1 cellular context compared by ENCODE assay signal in the genomic region with DNA sequence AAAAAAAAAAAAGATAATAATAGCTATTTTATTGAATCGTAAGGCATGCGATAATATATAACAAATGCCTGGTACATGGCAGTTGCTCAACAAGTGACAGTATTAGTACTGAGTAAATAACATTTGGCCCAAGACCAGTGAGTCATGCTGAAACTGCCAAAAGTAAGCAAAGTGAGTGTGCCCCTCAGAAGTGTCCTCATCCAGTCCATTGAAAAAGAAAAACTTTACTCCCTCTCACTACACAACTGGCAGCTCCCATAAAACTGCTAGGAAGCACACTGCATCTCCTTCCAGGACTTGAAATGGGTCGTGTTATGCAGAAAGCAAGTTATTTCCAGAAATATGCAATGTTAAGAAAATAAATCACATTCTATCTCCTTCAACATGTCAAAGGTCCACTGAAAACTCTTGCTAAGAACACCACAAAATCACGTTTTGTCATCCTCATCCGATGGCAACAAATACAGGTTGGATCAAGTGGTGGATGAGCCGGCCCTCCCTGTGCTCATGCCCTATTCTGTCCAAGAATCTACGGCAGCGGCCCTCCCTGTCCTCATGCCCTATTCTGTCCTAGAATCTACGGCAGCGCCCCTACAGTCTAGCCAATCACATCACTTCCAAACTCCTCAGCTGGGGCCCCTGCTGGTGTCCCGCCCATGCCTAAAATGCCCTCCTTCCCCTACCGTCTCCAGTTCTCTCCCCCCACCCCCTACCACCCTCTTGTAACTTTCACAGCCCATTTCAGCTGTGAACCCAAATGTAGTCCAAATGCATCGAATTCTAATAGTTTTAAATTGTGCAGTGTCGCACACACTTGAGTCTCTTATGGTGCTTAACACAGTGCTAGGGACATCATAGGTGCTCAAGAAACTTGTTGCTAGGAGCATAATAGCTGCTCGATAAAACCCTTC.
TF ChIP-seq lines count a peak whose summit lies in the region.

No MANE protein-coding gene starts in this region.

TF ChIP-seq in HepG2, 621 proteins besides CTCF, POLR2A, EP300 and RAD21 (continued from another document):
- TF ChIP-seq, protein P1, sequence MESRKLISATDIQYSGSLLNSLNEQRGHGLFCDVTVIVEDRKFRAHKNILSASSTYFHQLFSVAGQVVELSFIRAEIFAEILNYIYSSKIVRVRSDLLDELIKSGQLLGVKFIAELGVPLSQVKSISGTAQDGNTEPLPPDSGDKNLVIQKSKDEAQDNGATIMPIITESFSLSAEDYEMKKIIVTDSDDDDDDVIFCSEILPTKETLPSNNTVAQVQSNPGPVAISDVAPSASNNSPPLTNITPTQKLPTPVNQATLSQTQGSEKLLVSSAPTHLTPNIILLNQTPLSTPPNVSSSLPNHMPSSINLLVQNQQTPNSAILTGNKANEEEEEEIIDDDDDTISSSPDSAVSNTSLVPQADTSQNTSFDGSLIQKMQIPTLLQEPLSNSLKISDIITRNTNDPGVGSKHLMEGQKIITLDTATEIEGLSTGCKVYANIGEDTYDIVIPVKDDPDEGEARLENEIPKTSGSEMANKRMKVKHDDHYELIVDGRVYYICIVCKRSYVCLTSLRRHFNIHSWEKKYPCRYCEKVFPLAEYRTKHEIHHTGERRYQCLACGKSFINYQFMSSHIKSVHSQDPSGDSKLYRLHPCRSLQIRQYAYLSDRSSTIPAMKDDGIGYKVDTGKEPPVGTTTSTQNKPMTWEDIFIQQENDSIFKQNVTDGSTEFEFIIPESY (CRISPR knock-in tag; IDR thresholded peaks at IDR 0.05) = 0 out of 2 replicates have a peak, but pooled peaks have one; percentile 21
- TF ChIP-seq, protein P2, sequence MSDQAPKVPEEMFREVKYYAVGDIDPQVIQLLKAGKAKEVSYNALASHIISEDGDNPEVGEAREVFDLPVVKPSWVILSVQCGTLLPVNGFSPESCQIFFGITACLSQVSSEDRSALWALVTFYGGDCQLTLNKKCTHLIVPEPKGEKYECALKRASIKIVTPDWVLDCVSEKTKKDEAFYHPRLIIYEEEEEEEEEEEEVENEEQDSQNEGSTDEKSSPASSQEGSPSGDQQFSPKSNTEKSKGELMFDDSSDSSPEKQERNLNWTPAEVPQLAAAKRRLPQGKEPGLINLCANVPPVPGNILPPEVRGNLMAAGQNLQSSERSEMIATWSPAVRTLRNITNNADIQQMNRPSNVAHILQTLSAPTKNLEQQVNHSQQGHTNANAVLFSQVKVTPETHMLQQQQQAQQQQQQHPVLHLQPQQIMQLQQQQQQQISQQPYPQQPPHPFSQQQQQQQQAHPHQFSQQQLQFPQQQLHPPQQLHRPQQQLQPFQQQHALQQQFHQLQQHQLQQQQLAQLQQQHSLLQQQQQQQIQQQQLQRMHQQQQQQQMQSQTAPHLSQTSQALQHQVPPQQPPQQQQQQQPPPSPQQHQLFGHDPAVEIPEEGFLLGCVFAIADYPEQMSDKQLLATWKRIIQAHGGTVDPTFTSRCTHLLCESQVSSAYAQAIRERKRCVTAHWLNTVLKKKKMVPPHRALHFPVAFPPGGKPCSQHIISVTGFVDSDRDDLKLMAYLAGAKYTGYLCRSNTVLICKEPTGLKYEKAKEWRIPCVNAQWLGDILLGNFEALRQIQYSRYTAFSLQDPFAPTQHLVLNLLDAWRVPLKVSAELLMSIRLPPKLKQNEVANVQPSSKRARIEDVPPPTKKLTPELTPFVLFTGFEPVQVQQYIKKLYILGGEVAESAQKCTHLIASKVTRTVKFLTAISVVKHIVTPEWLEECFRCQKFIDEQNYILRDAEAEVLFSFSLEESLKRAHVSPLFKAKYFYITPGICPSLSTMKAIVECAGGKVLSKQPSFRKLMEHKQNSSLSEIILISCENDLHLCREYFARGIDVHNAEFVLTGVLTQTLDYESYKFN (CRISPR knock-in tag; conservative IDR thresholded peaks at IDR 0.05) = peak; percentile 58
- TF ChIP-seq, protein P3, sequence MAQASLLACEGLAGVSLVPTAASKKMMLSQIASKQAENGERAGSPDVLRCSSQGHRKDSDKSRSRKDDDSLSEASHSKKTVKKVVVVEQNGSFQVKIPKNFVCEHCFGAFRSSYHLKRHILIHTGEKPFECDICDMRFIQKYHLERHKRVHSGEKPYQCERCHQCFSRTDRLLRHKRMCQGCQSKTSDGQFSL (CRISPR knock-in tag; IDR thresholded peaks at IDR 0.05) = no peak
- TF ChIP-seq KMT2A (CRISPR knock-in tag; IDR thresholded peaks at IDR 0.05) (no peak), SRSF9 (IDR thresholded peaks at IDR 0.05; ENCODE audit: borderline replicate concordance, insufficient read depth, low read depth, low read length, poor library complexity, severe bottlenecking) (no peak), FIP1L1 (IDR thresholded peaks at IDR 0.05; ENCODE audit: borderline replicate concordance, insufficient read depth, low read depth, low read length) (no peak), ASH2L (IDR thresholded peaks at IDR 0.05; ENCODE audit: insufficient read length, low read depth, low read length) (peak; percentile 62), HDAC2 (CRISPR knock-in tag; IDR thresholded peaks at IDR 0.05) (peak; percentile 80), ZNF44 (CRISPR knock-in tag; IDR thresholded peaks at IDR 0.05) (no peak), MXI1 (IDR thresholded peaks at IDR 0.05; ENCODE audit: borderline replicate concordance, low read depth, low read length) (peak; percentile 74; the same call in 1 of the 3 replicates), FOSL1 (CRISPR knock-in tag; IDR thresholded peaks at IDR 0.05; ENCODE audit: borderline replicate concordance) (peak; percentile 91), NR2F6 (IDR thresholded peaks at IDR 0.05) (peak; percentile 27; the same call in 1 of the 2 replicates), NR2F6 (CRISPR knock-in tag; IDR thresholded peaks at IDR 0.05) (peak; percentile 60), DMAP1 (CRISPR knock-in tag; IDR thresholded peaks at IDR 0.05) (no peak), BHLHE40 (IDR thresholded peaks at IDR 0.05; ENCODE audit: low read length) (peak; percentile 62), FOXJ3 (CRISPR knock-in tag; IDR thresholded peaks at IDR 0.05; ENCODE audit: borderline replicate concordance) (no peak)
- TF ChIP-seq, protein P4, sequence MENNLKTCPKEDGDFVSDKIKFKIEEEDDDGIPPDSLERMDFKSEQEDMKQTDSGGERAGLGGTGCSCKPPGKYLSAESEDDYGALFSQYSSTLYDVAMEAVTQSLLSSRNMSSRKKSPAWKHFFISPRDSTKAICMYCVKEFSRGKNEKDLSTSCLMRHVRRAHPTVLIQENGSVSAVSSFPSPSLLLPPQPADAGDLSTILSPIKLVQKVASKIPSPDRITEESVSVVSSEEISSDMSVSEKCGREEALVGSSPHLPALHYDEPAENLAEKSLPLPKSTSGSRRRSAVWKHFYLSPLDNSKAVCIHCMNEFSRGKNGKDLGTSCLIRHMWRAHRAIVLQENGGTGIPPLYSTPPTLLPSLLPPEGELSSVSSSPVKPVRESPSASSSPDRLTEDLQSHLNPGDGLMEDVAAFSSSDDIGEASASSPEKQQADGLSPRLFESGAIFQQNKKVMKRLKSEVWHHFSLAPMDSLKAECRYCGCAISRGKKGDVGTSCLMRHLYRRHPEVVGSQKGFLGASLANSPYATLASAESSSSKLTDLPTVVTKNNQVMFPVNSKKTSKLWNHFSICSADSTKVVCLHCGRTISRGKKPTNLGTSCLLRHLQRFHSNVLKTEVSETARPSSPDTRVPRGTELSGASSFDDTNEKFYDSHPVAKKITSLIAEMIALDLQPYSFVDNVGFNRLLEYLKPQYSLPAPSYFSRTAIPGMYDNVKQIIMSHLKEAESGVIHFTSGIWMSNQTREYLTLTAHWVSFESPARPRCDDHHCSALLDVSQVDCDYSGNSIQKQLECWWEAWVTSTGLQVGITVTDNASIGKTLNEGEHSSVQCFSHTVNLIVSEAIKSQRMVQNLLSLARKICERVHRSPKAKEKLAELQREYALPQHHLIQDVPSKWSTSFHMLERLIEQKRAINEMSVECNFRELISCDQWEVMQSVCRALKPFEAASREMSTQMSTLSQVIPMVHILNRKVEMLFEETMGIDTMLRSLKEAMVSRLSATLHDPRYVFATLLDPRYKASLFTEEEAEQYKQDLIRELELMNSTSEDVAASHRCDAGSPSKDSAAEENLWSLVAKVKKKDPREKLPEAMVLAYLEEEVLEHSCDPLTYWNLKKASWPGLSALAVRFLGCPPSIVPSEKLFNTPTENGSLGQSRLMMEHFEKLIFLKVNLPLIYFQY (CRISPR knock-in tag; IDR thresholded peaks at IDR 0.05; ENCODE audit: borderline replicate concordance) = peak; percentile 44; the same call in 1 of the 2 replicates
- TF ChIP-seq, protein P5, sequence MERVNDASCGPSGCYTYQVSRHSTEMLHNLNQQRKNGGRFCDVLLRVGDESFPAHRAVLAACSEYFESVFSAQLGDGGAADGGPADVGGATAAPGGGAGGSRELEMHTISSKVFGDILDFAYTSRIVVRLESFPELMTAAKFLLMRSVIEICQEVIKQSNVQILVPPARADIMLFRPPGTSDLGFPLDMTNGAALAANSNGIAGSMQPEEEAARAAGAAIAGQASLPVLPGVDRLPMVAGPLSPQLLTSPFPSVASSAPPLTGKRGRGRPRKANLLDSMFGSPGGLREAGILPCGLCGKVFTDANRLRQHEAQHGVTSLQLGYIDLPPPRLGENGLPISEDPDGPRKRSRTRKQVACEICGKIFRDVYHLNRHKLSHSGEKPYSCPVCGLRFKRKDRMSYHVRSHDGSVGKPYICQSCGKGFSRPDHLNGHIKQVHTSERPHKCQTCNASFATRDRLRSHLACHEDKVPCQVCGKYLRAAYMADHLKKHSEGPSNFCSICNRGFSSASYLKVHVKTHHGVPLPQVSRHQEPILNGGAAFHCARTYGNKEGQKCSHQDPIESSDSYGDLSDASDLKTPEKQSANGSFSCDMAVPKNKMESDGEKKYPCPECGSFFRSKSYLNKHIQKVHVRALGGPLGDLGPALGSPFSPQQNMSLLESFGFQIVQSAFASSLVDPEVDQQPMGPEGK (CRISPR knock-in tag; IDR thresholded peaks at IDR 0.05) = peak; percentile 45; the same call in 1 of the 2 replicates
- TF ChIP-seq, protein P6, sequence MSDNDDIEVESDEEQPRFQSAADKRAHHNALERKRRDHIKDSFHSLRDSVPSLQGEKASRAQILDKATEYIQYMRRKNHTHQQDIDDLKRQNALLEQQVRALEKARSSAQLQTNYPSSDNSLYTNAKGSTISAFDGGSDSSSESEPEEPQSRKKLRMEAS (IDR thresholded peaks at IDR 0.05) = peak; percentile 33; the same call in 1 of the 2 replicates
- TF ChIP-seq, protein P7, sequence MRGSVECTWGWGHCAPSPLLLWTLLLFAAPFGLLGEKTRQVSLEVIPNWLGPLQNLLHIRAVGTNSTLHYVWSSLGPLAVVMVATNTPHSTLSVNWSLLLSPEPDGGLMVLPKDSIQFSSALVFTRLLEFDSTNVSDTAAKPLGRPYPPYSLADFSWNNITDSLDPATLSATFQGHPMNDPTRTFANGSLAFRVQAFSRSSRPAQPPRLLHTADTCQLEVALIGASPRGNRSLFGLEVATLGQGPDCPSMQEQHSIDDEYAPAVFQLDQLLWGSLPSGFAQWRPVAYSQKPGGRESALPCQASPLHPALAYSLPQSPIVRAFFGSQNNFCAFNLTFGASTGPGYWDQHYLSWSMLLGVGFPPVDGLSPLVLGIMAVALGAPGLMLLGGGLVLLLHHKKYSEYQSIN (CRISPR knock-in tag; IDR thresholded peaks at IDR 0.05; ENCODE audit: borderline replicate concordance) = no peak
- TF ChIP-seq, protein P8, sequence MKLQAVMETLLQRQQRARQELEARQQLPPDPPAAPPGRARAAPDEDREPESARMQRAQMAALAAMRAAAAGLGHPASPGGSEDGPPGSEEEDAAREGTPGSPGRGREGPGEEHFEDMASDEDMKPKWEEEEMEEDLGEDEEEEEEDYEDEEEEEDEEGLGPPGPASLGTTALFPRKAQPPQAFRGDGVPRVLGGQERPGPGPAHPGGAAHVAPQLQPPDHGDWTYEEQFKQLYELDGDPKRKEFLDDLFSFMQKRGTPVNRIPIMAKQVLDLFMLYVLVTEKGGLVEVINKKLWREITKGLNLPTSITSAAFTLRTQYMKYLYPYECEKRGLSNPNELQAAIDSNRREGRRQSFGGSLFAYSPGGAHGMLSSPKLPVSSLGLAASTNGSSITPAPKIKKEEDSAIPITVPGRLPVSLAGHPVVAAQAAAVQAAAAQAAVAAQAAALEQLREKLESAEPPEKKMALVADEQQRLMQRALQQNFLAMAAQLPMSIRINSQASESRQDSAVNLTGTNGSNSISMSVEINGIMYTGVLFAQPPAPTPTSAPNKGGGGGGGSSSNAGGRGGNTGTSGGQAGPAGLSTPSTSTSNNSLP (IDR thresholded peaks at IDR 0.05; ENCODE audit: low read depth, low read length) = peak; percentile 93
- TF ChIP-seq, protein P9, sequence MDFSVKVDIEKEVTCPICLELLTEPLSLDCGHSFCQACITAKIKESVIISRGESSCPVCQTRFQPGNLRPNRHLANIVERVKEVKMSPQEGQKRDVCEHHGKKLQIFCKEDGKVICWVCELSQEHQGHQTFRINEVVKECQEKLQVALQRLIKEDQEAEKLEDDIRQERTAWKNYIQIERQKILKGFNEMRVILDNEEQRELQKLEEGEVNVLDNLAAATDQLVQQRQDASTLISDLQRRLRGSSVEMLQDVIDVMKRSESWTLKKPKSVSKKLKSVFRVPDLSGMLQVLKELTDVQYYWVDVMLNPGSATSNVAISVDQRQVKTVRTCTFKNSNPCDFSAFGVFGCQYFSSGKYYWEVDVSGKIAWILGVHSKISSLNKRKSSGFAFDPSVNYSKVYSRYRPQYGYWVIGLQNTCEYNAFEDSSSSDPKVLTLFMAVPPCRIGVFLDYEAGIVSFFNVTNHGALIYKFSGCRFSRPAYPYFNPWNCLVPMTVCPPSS (IDR thresholded peaks at IDR 0.05) = no peak
